10 cellular contexts compared by ENCODE assay signal in the genomic region with DNA sequence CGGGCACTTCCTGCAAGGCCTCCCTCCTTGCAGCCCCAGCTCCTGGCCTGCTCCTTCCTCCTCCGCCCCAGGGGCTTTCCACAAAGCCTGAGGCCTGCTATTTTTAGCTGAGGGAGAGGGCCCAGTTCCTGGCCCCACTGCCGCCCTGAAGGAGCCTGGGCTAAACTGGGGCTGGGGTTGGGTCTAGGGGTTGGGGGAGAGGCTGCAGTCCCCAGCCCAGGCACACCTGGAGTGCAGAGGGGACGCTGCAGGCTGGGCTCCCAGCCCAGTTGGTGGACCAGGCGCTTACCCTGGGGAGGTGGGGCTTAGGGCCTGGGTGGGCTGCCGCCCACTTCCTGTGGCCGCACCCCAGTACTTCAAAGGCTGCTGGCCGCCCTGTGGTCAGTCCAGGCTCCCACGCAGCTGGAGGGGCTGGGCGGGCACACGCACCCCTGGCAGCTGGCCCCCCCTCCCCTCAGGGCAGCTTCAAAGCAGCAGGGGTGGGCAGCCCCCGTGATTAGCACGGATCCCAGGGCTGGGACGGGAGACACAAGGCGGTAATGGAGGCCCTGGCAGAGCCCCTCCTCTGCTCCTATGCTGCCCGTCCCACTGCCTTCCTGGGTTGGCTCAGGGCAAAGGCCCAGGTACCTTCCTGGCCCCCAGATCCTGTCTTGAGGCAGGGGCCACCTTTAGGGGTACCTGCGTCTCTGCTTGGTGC. TPM values are rescaled to one million over a fixed set of nuclear protein-coding genes. Genes with fewer than 3 reads are reported as not detected.
A peak's percentile ranks its signal among the peaks of the same experiment; 100 is the strongest.
DNase-seq lines count a peak whose midpoint lies in the region; ATAC-seq, FAIRE-seq and TF ChIP-seq lines count a peak whose summit lies in the region.
"Had no signal": no experiment of that assay in that cellular context is flagged by ENCODE, and none has a peak within 500 bp of the region (broad histone marks: within the 10 kb centered on the region; RNA-seq: fewer than 3 reads in every experiment).

No MANE protein-coding gene starts in this region.

- no peaks in the 10 kb centered on the region for H3K36me3 Mint-ChIP-seq in activated CD4-positive, alpha-beta memory T cell treated with anti-CD3 and anti-CD28 coated beads for 36 hours

- CTCF ChIA-PET in activated CD4-positive, alpha-beta memory T cell treated with anti-CD3 and anti-CD28 coated beads for 36 hours (lab: Charles Lee), result interaction anchor here (1.4 kb wide), 1 partner anchor 11 kb away, joined by 3 read pairs; a partner anchor contains a TSS

- intact Hi-C loops in sigmoid colon (cut with DNase I), result no loop called here
- intact Hi-C loops in activated CD4-positive, alpha-beta memory T cell treated with anti-CD3 and anti-CD28 coated beads for 36 hours (cut with micrococcal nuclease), result no loop called here

- H3K4me3 ChIP-seq in iPS-15b (ENCODE audit: low read depth, low read length) (no peak overlapping the region), sigmoid colon (peak overlapping the region in 2 of 4 donors; percentile 7 to 19)

- H3K27me3 ChIP-seq in iPS-15b (ENCODE audit: control insufficient read depth, insufficient read depth, low read length), result no peaks in the 10 kb centered on the region
- H3K27me3 ChIP-seq in sigmoid colon, result peaks cover 17 to 72% (median 50%) of the 10 kb centered on the region in 3 donors

- H3K4me1 ChIP-seq in iPS-15b (ENCODE audit: control insufficient read depth, insufficient read depth, low read length) (peaks cover 14% of the 10 kb centered on the region), sigmoid colon (peaks cover 0 to 38% (median 33%) of the 10 kb centered on the region in 4 donors)

- H3K36me3 ChIP-seq in iPS-15b (ENCODE audit: control insufficient read depth, insufficient read depth, low read length) (no peaks in the 10 kb centered on the region), sigmoid colon (no peaks in the 10 kb centered on the region)

- no peak for TF ChIP-seq EP300 in sigmoid colon (IDR thresholded peaks at IDR 0.05)

- no peak for TF ChIP-seq CTCF in sigmoid colon (IDR thresholded peaks at IDR 0.05)

- POLR2A ChIA-PET in activated CD4-positive, alpha-beta memory T cell treated with anti-CD3 and anti-CD28 coated beads for 36 hours (lab: Charles Lee), result interaction anchor here (1.1 to 1.5 kb wide), 2 partner anchors 11 to 17 kb away, joined by 4 read pairs; a partner anchor contains a TSS

- H3K9me3 ChIP-seq in iPS-15b (ENCODE audit: control insufficient read depth, insufficient read depth, low read length), result no peaks in the 10 kb centered on the region
- H3K9me3 ChIP-seq in sigmoid colon, result no peaks in the 10 kb centered on the region

- no peak overlapping the region for H3K27ac Mint-ChIP-seq in activated CD4-positive, alpha-beta memory T cell treated with anti-CD3 and anti-CD28 coated beads for 36 hours

- H3K9ac ChIP-seq in iPS-15b (ENCODE audit: low read depth, low read length), result peak overlapping the region; percentile 16

- no peak; the same call in 1 of the 2 replicates for TF ChIP-seq POLR2A in GM12892 (IDR thresholded peaks at IDR 0.05; ENCODE audit: low read depth, low read length)
- TF ChIP-seq POLR2A in sigmoid colon (IDR thresholded peaks at IDR 0.05), result no peak

- ATAC-seq in GM18909 (IDR thresholded peaks at IDR 0.05; ENCODE audit: poor library complexity, unreplicated experiment), result no peak
- no peak for ATAC-seq in HG03457 (IDR thresholded peaks at IDR 0.05; ENCODE audit: unreplicated experiment)

- no peak for DNase-seq in GM12892 (ENCODE audit: insufficient read length)
- peak; percentile 97 for DNase-seq in SW480 (ENCODE audit: low spot score)
- DNase-seq in sigmoid colon, result no peak
- DNase-seq in NCI-H1105 (lab: John Stamatoyannopoulos, UW), result no peak
- DNase-seq in activated CD4-positive, alpha-beta memory T cell treated with anti-CD3 and anti-CD28 coated beads for 36 hours, result no peak
- DNase-seq: kidney glomerular epithelial cell had no signal

- peaks cover 21% of the 10 kb centered on the region for H3K27me3 Mint-ChIP-seq in activated CD4-positive, alpha-beta memory T cell treated with anti-CD3 and anti-CD28 coated beads for 36 hours

- H3K9me3 Mint-ChIP-seq in activated CD4-positive, alpha-beta memory T cell treated with anti-CD3 and anti-CD28 coated beads for 36 hours, result no peaks in the 10 kb centered on the region

- 15 to 18% methylated on average over 17 of the region's 17 CpGs for WGBS in sigmoid colon, 2 donors

- FAIRE-seq in GM12892 (lab: Jason Lieb, UNC), result peak; percentile 5

- H3K27ac ChIP-seq in sigmoid colon, result peak overlapping the region; percentile 55 to 73 (median 60)

- no peak overlapping the region for H3K4me3 Mint-ChIP-seq in activated CD4-positive, alpha-beta memory T cell treated with anti-CD3 and anti-CD28 coated beads for 36 hours

- H3K4me1 Mint-ChIP-seq in activated CD4-positive, alpha-beta memory T cell treated with anti-CD3 and anti-CD28 coated beads for 36 hours (ENCODE audit: low read depth), result peaks cover 35% of the 10 kb centered on the region

RNA-seq across cellular contexts. Expression of a gene that starts 7.1 kb away (rescaled TPM):
- not detected for polyA plus RNA-seq in GM12892 (2012; ENCODE audit: missing spikeins)
- total RNA-seq in sigmoid colon, result not detected
- under 1 TPM in 1 of 3 donors, not detected in 2; 0.44 TPM for polyA plus RNA-seq in sigmoid colon
- total RNA-seq in activated CD4-positive, alpha-beta memory T cell treated with anti-CD3 and anti-CD28 coated beads for 36 hours, result not detected
- total RNA-seq: H4 had no signal

RNA-seq across cellular contexts. Expression of a gene that starts 10.9 kb away (rescaled TPM):
- 39.1 TPM for polyA plus RNA-seq in GM12892 (2012; ENCODE audit: missing spikeins)
- total RNA-seq in sigmoid colon, result 100 to 1,000 TPM in 3 of 4 donors, 10 to 100 TPM in 1; 84.7 to 109 (median 104) TPM
- polyA plus RNA-seq in sigmoid colon, result 10 to 100 TPM; 71.7 to 84.2 (median 74.5) TPM
- total RNA-seq in activated CD4-positive, alpha-beta memory T cell treated with anti-CD3 and anti-CD28 coated beads for 36 hours, result 10 to 100 TPM; 67.8 to 70.8 TPM

RNA-seq across cellular contexts. Expression of a gene that starts 23.2 kb away (rescaled TPM):
- 1.00 TPM for polyA plus RNA-seq in GM12892 (2012; ENCODE audit: missing spikeins)
- 1 to 10 TPM; 3.4 to 5.3 (median 4.3) TPM for total RNA-seq in sigmoid colon
- polyA plus RNA-seq in sigmoid colon, result 1 to 10 TPM in 1 of 3 donors, under 1 TPM in 2; 0.23 to 3.6 (median 0.60) TPM
- 1 to 10 TPM; 4.6 to 5.5 TPM for total RNA-seq in activated CD4-positive, alpha-beta memory T cell treated with anti-CD3 and anti-CD28 coated beads for 36 hours

RNA-seq across cellular contexts. Expression of a gene that starts 40.7 kb away (rescaled TPM):
- 13.7 TPM for polyA plus RNA-seq in GM12892 (2012; ENCODE audit: missing spikeins)
- 10 to 100 TPM; 25.0 to 36.4 (median 31.2) TPM for total RNA-seq in sigmoid colon
- polyA plus RNA-seq in sigmoid colon, result 10 to 100 TPM; 21.6 to 62.8 (median 41.6) TPM
- 10 to 100 TPM; 33.7 to 33.8 TPM for total RNA-seq in activated CD4-positive, alpha-beta memory T cell treated with anti-CD3 and anti-CD28 coated beads for 36 hours
